In genomic region chr1:30722175-30722537, GRCh38 we compare ENCODE assay signal across 3 cellular contexts.
TF ChIP-seq lines count a peak whose summit lies in the region.

No MANE protein-coding gene starts in this region.

TF ChIP-seq in SK-N-SH, 30 proteins besides CTCF, POLR2A, EP300 and RAD21:
- peak; percentile 28; the same call in 1 of the 2 replicates for TF ChIP-seq NFIC (IDR thresholded peaks at IDR 0.05; ENCODE audit: borderline replicate concordance)
- TF ChIP-seq REST (IDR thresholded peaks at IDR 0.05; ENCODE audit: low read depth, low read length): no peak

TF ChIP-seq in SK-N-SH treated with all-trans-retinoic acid at 6 μM for 48 hours, 23 proteins besides CTCF, POLR2A, EP300 and RAD21:
- no peak for TF ChIP-seq RARB (CRISPR knock-in tag; IDR thresholded peaks at IDR 0.05)
- no peak for TF ChIP-seq CREB5 (CRISPR knock-in tag; IDR thresholded peaks at IDR 0.05; ENCODE audit: low read depth)
- TF ChIP-seq TSHZ2 (CRISPR knock-in tag; IDR thresholded peaks at IDR 0.05): no peak
- no peak for TF ChIP-seq TCF4 (CRISPR knock-in tag; IDR thresholded peaks at IDR 0.05; ENCODE audit: borderline replicate concordance)
- no peak for TF ChIP-seq CSDC2 (CRISPR knock-in tag; IDR thresholded peaks at IDR 0.05)
- TF ChIP-seq ZC3H10 (CRISPR knock-in tag; IDR thresholded peaks at IDR 0.05): no peak
- TF ChIP-seq TOX (CRISPR knock-in tag; IDR thresholded peaks at IDR 0.05; ENCODE audit: borderline replicate concordance): no peak
- TF ChIP-seq ESRRG (CRISPR knock-in tag; IDR thresholded peaks at IDR 0.05): no peak
- TF ChIP-seq BACH2 (CRISPR knock-in tag; IDR thresholded peaks at IDR 0.05; ENCODE audit: borderline replicate concordance): no peak
- no peak for TF ChIP-seq POU6F1 (CRISPR knock-in tag; IDR thresholded peaks at IDR 0.05; ENCODE audit: borderline replicate concordance, low read depth)
- no peak for TF ChIP-seq ZNF70 (CRISPR knock-in tag; IDR thresholded peaks at IDR 0.05)
- no peak for TF ChIP-seq GLIS3 (CRISPR knock-in tag; IDR thresholded peaks at IDR 0.05)
- no peak for TF ChIP-seq CSRNP3 (CRISPR knock-in tag; IDR thresholded peaks at IDR 0.05)

TF ChIP-seq in H1, 55 proteins besides CTCF, POLR2A, EP300 and RAD21:
- TF ChIP-seq BCL11A (IDR thresholded peaks at IDR 0.05; ENCODE audit: low read depth in 2 of 2, low read length in 2 of 2) (no peak), CEBPB (IDR thresholded peaks at IDR 0.05; ENCODE audit: low read depth, low read length) (no peak), EGR1 (IDR thresholded peaks at IDR 0.05; ENCODE audit: borderline replicate concordance, low read depth, low read length) (no peak), TAF1 (IDR thresholded peaks at IDR 0.05; ENCODE audit: low read depth, low read length) (no peak), SIRT6 (IDR thresholded peaks at IDR 0.05; ENCODE audit: low read length) (no peak), CTBP2 (IDR thresholded peaks at IDR 0.05; ENCODE audit: borderline replicate concordance, insufficient read depth, insufficient read length, low read length) (no peak), SRF (IDR thresholded peaks at IDR 0.05; ENCODE audit: low read depth, low read length) (no peak), RNF2 (IDR thresholded peaks at IDR 0.05; ENCODE audit: borderline replicate concordance, low read depth, low read length, missing control alignments, poor library complexity, severe bottlenecking) (no peak), HDAC2 (IDR thresholded peaks at IDR 0.05; ENCODE audit: borderline replicate concordance in 1 of 2, low read depth in 2 of 2, low read length in 2 of 2) (no peak), HDAC6 (IDR thresholded peaks at IDR 0.05; ENCODE audit: low read depth, low read length) (no peak), TAF7 (optimal IDR thresholded peaks at IDR 0.05; ENCODE audit: borderline replicate concordance, low read depth, low read length) (no peak), KDM1A (IDR thresholded peaks at IDR 0.05; ENCODE audit: borderline replicate concordance, low read length) (no peak), CBX5 (IDR thresholded peaks at IDR 0.05; ENCODE audit: low read depth, low read length) (no peak), POU5F1 (IDR thresholded peaks at IDR 0.05; ENCODE audit: low read depth, low read length) (no peak), EZH2 (IDR thresholded peaks at IDR 0.05; ENCODE audit: low read depth, low read length, severe bottlenecking) (no peak), TBP (IDR thresholded peaks at IDR 0.05; ENCODE audit: low read depth, low read length) (no peak), TCF12 (IDR thresholded peaks at IDR 0.05; ENCODE audit: low read depth, low read length) (no peak)
